In the genomic region with DNA sequence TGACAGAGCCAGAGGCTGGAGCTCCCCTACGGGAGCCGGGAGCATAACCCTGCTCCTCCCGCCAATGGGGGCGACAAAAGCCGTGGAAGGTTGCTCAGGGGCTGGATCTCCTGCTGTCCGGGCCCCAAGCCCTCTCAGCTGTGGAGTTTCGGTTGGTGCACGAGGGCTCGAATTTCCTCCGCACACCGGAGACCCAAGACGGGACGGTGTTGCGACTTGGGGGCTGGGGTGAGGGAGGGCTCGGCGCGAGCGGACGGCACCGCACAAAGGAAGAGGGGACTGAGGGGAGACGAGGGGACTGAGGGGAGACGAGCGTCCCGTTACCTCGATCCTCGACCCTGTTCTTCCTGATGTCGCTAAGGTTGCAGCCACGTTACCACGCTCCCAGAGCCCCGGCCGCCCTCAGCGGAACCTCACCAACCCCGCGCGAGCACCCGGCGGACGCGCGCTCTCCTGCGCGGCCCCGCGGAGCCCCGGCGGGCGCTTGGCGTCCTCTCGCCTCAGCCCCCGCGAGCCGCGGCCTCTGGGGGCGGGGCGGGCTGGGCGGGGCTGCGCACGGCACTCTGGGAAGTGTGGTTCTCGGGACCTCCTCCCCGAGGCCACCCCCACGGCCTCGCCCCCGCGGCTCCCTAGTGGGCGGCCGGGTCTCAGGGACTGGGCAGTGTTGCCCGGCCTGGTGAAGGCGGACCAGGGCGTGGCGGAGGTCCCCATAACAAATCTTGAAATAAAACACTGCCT, we compare ENCODE assay signal across 8 cellular contexts. TPM values are rescaled to one million over a fixed set of nuclear protein-coding genes. Genes with fewer than 3 reads are reported as not detected.
DNase-seq lines count a peak whose midpoint lies in the region; ATAC-seq, FAIRE-seq and TF ChIP-seq lines count a peak whose summit lies in the region.

A gene (minus strand): TSS at position 525 of the 738 bp plus-strand sequence. CDS start 25,079 bp downstream, outside the sequence.

- peaks cover 30% of the 10 kb centered on the region for H3K4me1 Mint-ChIP-seq in Caco-2 (ENCODE audit: low read depth, unreplicated experiment)

- H4K20me1 ChIP-seq in endothelial cell of umbilical vein (replicated peaks; ENCODE audit: control insufficient read depth, extremely low read depth, insufficient read depth, low read length) = peaks cover 2% of the 10 kb centered on the region

- H3K9me3 ChIP-seq in Caco-2 (no peaks in the 10 kb centered on the region), NT2/D1 (ENCODE audit: insufficient read depth, low read length) (no peaks in the 10 kb centered on the region), endothelial cell of umbilical vein (replicated peaks; ENCODE audit: control insufficient read depth, insufficient read depth, low read length) (no peaks in the 10 kb centered on the region)

- H3K4me1 ChIP-seq in Caco-2 = peaks cover 18% of the 10 kb centered on the region; the same call in 1 of the 2 replicates
- no peaks in the 10 kb centered on the region for H3K4me1 ChIP-seq in NT2/D1 (ENCODE audit: insufficient read depth, insufficient read length)
- peaks cover 10% of the 10 kb centered on the region for H3K4me1 ChIP-seq in endothelial cell of umbilical vein (ENCODE audit: control insufficient read depth, extremely low read depth, insufficient read depth, low read length)

- intact Hi-C loops in Caco-2 (cut with micrococcal nuclease; ENCODE audit: unreplicated experiment) = loop anchor here (1.0 to 10.0 kb wide), 3 partner anchors 8 to 195 kb away; no protein-coding TSS in a partner anchor
- intact Hi-C loops in endothelial cell of umbilical vein (cut with micrococcal nuclease) = loop anchor here (1.0 kb wide), 2 partner anchors 16 to 69 kb away; no protein-coding TSS in a partner anchor

- H3K36me3 Mint-ChIP-seq in Caco-2 (ENCODE audit: insufficient read depth, unreplicated experiment) = peaks cover 11% of the 10 kb centered on the region

- H3K27me3 ChIP-seq in Caco-2 (replicated peaks; ENCODE audit: control insufficient read depth, insufficient read depth, low read length) (no peaks in the 10 kb centered on the region), NT2/D1 (ENCODE audit: insufficient read depth, insufficient read length) (peaks cover 3% of the 10 kb centered on the region), endothelial cell of umbilical vein (ENCODE audit: control insufficient read depth in 2 of 2, insufficient read depth in 2 of 2, low read length in 2 of 2) (no peaks in the 10 kb centered on the region)

- H3K9me1 ChIP-seq in endothelial cell of umbilical vein (replicated peaks; ENCODE audit: control insufficient read depth, extremely low read depth, insufficient read depth, low read length) = no peaks in the 10 kb centered on the region

- H3K4me2 ChIP-seq in endothelial cell of umbilical vein (ENCODE audit: insufficient read depth, low read length) = peak within 1 kb of the TSS; percentile 95

- no peaks in the 10 kb centered on the region for H3K27me3 Mint-ChIP-seq in Caco-2 (ENCODE audit: insufficient read depth, unreplicated experiment)

- no peaks in the 10 kb centered on the region for H3K36me3 ChIP-seq in Caco-2 (ENCODE audit: control insufficient read depth, insufficient read depth, low read length)
- no peaks in the 10 kb centered on the region for H3K36me3 ChIP-seq in NT2/D1 (ENCODE audit: insufficient read depth, insufficient read length, low read length)
- H3K36me3 ChIP-seq in endothelial cell of umbilical vein (ENCODE audit: control insufficient read depth in 2 of 2, extremely low read depth in 1 of 2, insufficient read depth in 2 of 2, low read length in 2 of 2) = no peaks in the 10 kb centered on the region

- H3K4me3 ChIP-seq in Caco-2 (ENCODE audit: low read depth, low read length) (peak within 1 kb of the TSS; percentile 94), NT2/D1 (ENCODE audit: insufficient read length, low read depth) (peak within 1 kb of the TSS; percentile 97), endothelial cell of umbilical vein (replicated peaks in 1 of 3; ENCODE audit: insufficient read depth in 1 of 3, low read depth in 1 of 3, low read length in 3 of 3) (peak within 1 kb of the TSS; percentile 82 to 88 (median 86))

- peak within 1 kb of the TSS; percentile 93 for H3K27ac Mint-ChIP-seq in Caco-2 (ENCODE audit: unreplicated experiment)

- peak within 1 kb of the TSS; percentile 93 for H2AFZ ChIP-seq in endothelial cell of umbilical vein (ENCODE audit: low read depth, low read length)

- peak; percentile 87 to 94 for DNase-seq in Caco-2
- DNase-seq in HS-27A (ENCODE audit: low read depth) = peak; percentile 42
- DNase-seq in NT2/D1 (ENCODE audit: low read depth, low spot score) = peak; percentile 47
- DNase-seq in activated CD8-positive, alpha-beta memory T cell treated with anti-CD3 and anti-CD28 coated beads, Interleukin-2, amount 50 U/mL, for 48 hours = peak; percentile 91
- peak; percentile 88 for DNase-seq in endothelial cell of umbilical vein (ENCODE audit: low read depth, low spot score)
- peak; percentile 75 for DNase-seq in middle frontal gyrus (ENCODE audit: extremely low spot score, low spot score)
- DNase-seq in stimulated activated CD8-positive, alpha-beta memory T cell treated with anti-CD3 and anti-CD28 coated beads, Interleukin-4, amount 100 ng/mL, for 1 hour (ENCODE audit: low read depth in 2 of 2, low spot score in 1 of 2) = peak; percentile 52 to 70

- ATAC-seq in GM19468 (IDR thresholded peaks at IDR 0.05; ENCODE audit: extremely low read depth, unreplicated experiment) = peak; percentile 86

- H3K4me3 Mint-ChIP-seq in Caco-2 (ENCODE audit: unreplicated experiment) = peak within 1 kb of the TSS; percentile 94

- peak within 1 kb of the TSS; percentile 50 for H3K27ac ChIP-seq in endothelial cell of umbilical vein (ENCODE audit: insufficient read depth, low read depth, low read length)

- CTCF ChIA-PET in Caco-2 (lab: Charles Lee) (interaction anchor here (0.5 to 2.0 kb wide), 9 partner anchors 10 to 298 kb away, joined by 3 to 8 read pairs (median 3); no protein-coding TSS in a partner anchor), endothelial cell of umbilical vein (lab: Charles Lee) (interaction anchor here (1.0 to 4.1 kb wide), 13 partner anchors 8 to 297 kb away, joined by 3 to 23 read pairs (median 4); a partner anchor contains a TSS)

- BruUV-seq in Caco-2 (replicated peaks; lab: Mats Ljungman, UMichigan) (no TSS peak), endothelial cell of umbilical vein (replicated peaks; lab: Mats Ljungman, UMichigan) (no TSS peak)

- dilution Hi-C loops in endothelial cell of umbilical vein (cut with MboI; ENCODE audit: extremely low pct_ligation_motif_present, low sequenced_read_pairs) = no loop called here

- peak; percentile 84 for TF ChIP-seq POLR2A in endothelial cell of umbilical vein (IDR thresholded peaks at IDR 0.05; ENCODE audit: low read depth, low read length)

- H3K9ac ChIP-seq in NT2/D1 (ENCODE audit: insufficient read length, low read depth) = peak within 1 kb of the TSS; percentile 98
- H3K9ac ChIP-seq in endothelial cell of umbilical vein (replicated peaks; ENCODE audit: extremely low read depth, insufficient read depth, low read length) = peak within 1 kb of the TSS; percentile 79

- TF ChIP-seq CTCF in Caco-2 (IDR thresholded peaks at IDR 0.05; ENCODE audit: insufficient read depth in 1 of 2, low read depth in 1 of 2, low read length in 1 of 2, severe bottlenecking in 1 of 2, unreplicated experiment in 1 of 2) = peak in 1 of 2 experiments; percentile 33
- TF ChIP-seq CTCF in endothelial cell of umbilical vein (IDR thresholded peaks at IDR 0.05; ENCODE audit: extremely low read depth in 1 of 2, insufficient read depth in 1 of 2, low read depth in 1 of 2, low read length in 2 of 2) = peak; percentile 0 to 14

- H3K79me2 ChIP-seq in endothelial cell of umbilical vein (ENCODE audit: control insufficient read depth, insufficient read depth, low read length) = peaks cover 12% of the 10 kb centered on the region

- FAIRE-seq in endothelial cell of umbilical vein (lab: Jason Lieb, UNC) = peak; percentile 80

- H3K9me3 Mint-ChIP-seq in Caco-2 (ENCODE audit: unreplicated experiment) = no peaks in the 10 kb centered on the region

- POLR2A ChIA-PET in Caco-2 (lab: Charles Lee) = interaction anchor here (0.5 kb wide), 1 partner anchor 1155 kb away, joined by 3 read pairs; no protein-coding TSS in a partner anchor
- POLR2A ChIA-PET in endothelial cell of umbilical vein (lab: Charles Lee) = no interaction called here

TF ChIP-seq in endothelial cell of umbilical vein, 7 proteins besides CTCF, POLR2A, EP300 and RAD21:
- TF ChIP-seq POLR2AphosphoS5 (IDR thresholded peaks at IDR 0.05; ENCODE audit: insufficient read depth, low read depth, low read length) (peak; percentile 84), EZH2 (IDR thresholded peaks at IDR 0.05; ENCODE audit: borderline replicate concordance, low read depth, low read length, severe bottlenecking) (no peak), MYC (IDR thresholded peaks at IDR 0.05; ENCODE audit: low read depth, low read length) (no peak), FOS (IDR thresholded peaks at IDR 0.05; ENCODE audit: borderline replicate concordance, insufficient read depth, low read length) (no peak)
- TF ChIP-seq, protein P1, sequence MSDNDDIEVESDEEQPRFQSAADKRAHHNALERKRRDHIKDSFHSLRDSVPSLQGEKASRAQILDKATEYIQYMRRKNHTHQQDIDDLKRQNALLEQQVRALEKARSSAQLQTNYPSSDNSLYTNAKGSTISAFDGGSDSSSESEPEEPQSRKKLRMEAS (IDR thresholded peaks at IDR 0.05; ENCODE audit: insufficient read depth, insufficient read length) = no peak

RNA-seq across cellular contexts. Expression of the gene that starts here (rescaled TPM):
- 23.4 and 27.7 TPM in 2 replicates for total RNA-seq in Caco-2 (2022)
- total RNA-seq in endothelial cell of umbilical vein = 9.0 and 9.6 TPM in 2 replicates
- polyA plus RNA-seq in endothelial cell of umbilical vein = 1.3 and 1.7 TPM in 2 replicates
- 2.3 and 2.6 TPM in 2 replicates for polyA plus RNA-seq in endothelial cell of umbilical vein (2011; cell fraction: cytosol; rRNA removed)
- 2.0 and 3.0 TPM in 2 replicates for polyA plus RNA-seq in endothelial cell of umbilical vein (2011; cell fraction: nucleus; rRNA removed)
- polyA plus RNA-seq in endothelial cell of umbilical vein (2012) = 5.9 and 9.7 TPM in 2 replicates
- polyA minus RNA-seq in endothelial cell of umbilical vein = 11.1 and 14.6 TPM in 2 replicates
- polyA minus RNA-seq in endothelial cell of umbilical vein (2011; cell fraction: cytosol; rRNA and poly(A)+ RNA removed) = 6.1 TPM
- polyA minus RNA-seq in endothelial cell of umbilical vein (2011; cell fraction: nucleus; rRNA and poly(A)+ RNA removed) = 7.1 and 7.4 TPM in 2 replicates

Comparison
In these comparisons a context has a peak if more than half of its experiments do, and no peak if none do; other contexts are left out.
1. Peak in every context shown above with its lines: DNase-seq, ATAC-seq, H3K4me3 ChIP-seq and H3K27ac ChIP-seq.